ENCODE assay signal across 7 cellular contexts in genomic region chr20:18012901-18013300, GRCh38. TPM values are rescaled to one million over a fixed set of nuclear protein-coding genes. Genes with fewer than 3 reads are reported as not detected.
"Had no signal": no experiment of that assay in that cellular context is flagged by ENCODE, and none has a peak within 500 bp of the region (broad histone marks: within the 10 kb centered on the region; RNA-seq: fewer than 3 reads in every experiment).

No MANE protein-coding gene starts in this region.

- DNase-seq: IMR-90, KBM-7, KG1 had no signal

- H3K4me3 ChIP-seq: K562 had no signal

- FAIRE-seq: HTR-8/SVneo, K562 had no signal

- H3K27ac ChIP-seq: HL-60 had no signal

- ATAC-seq: K562 had no signal

RNA-seq across cellular contexts. Expression of gene OVOL2, which starts 44.8 kb away (rescaled TPM):
- total RNA-seq: IMR-90, K562 had no signal
- polyA plus RNA-seq: IgD-negative memory B cell, IMR-90, K562 had no signal
